In the genomic region with DNA sequence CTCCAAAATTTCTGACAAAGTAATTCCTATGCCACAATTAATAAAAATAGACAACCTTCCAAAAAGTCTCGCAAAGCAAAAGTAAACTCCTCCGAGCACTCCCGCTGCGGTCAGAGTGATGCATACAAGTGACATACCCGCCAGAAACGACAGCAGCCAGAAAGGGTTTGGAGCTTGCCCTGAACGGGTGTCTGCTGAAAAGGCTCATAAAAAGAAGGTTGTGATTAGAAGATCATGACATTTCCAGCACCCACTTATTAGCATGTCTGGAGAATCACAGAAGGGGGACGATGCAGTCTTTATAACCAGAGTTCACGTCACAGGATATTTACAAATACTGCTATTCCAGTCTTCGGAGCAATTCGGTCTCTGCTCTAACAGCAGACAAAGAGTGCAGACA, we compare ENCODE assay signal across 14 cellular contexts. TPM values are rescaled to one million over a fixed set of nuclear protein-coding genes. Genes with fewer than 3 reads are reported as not detected.
DNase-seq lines count a peak whose midpoint lies in the region; ATAC-seq and TF ChIP-seq lines count a peak whose summit lies in the region.
"Had no signal": no experiment of that assay in that cellular context is flagged by ENCODE, and none has a peak within 500 bp of the region (broad histone marks: within the 10 kb centered on the region; RNA-seq: fewer than 3 reads in every experiment).

No MANE protein-coding gene starts in this region.

- H3K27me3 ChIP-seq in heart right ventricle (no peaks in the 10 kb centered on the region), prostate gland (replicated peaks; ENCODE audit: insufficient read depth) (no peaks in the 10 kb centered on the region), WERI-Rb-1 (ENCODE audit: insufficient read depth, low read depth, severe bottlenecking) (no peaks in the 10 kb centered on the region)
- H3K27me3 ChIP-seq: transverse colon had no signal

- H3K4me3 ChIP-seq in heart right ventricle (peak overlapping the region in 7 of 10 donors; percentile 13 to 38 (median 30)), fibroblast of the aortic adventitia (ENCODE audit: low read depth, low read length) (peak overlapping the region; percentile 55), prostate gland (peak overlapping the region; percentile 15 to 17), WERI-Rb-1 (ENCODE audit: low read depth, low read length) (no peak overlapping the region)

- no peak for TF ChIP-seq CTCF in heart right ventricle (IDR thresholded peaks at IDR 0.05)
- TF ChIP-seq CTCF in fibroblast of the aortic adventitia (IDR thresholded peaks at IDR 0.05; ENCODE audit: insufficient read depth, low read length), result no peak
- TF ChIP-seq CTCF in prostate gland (IDR thresholded peaks at IDR 0.05), result no peak
- no peak for TF ChIP-seq CTCF in WERI-Rb-1 (IDR thresholded peaks at IDR 0.05; ENCODE audit: low read depth, low read length)

- no peak overlapping the region for H3K4me3 Mint-ChIP-seq in immature natural killer cell
- H3K4me3 Mint-ChIP-seq: activated CD4-positive, alpha-beta T cell treated with anti-CD3 and anti-CD28 coated beads, Interleukin-2, amount 10 ng/mL, durations not matched to agents 7 days and 5 days; activated T-helper 17 cell treated with anti-CD3 and anti-CD28 coated beads, Interleukin-2, amount 50 U/mL, for 72 hours had no signal

- H3K4me1 ChIP-seq in heart right ventricle (peaks cover 0 to 10% (median 0%) of the 10 kb centered on the region in 9 donors), prostate gland (replicated peaks) (no peaks in the 10 kb centered on the region)

- H3K27ac ChIP-seq in heart right ventricle (no peak overlapping the region), prostate gland (peak overlapping the region in 1 of 2 donors; percentile 34), WERI-Rb-1 (no peak overlapping the region)
- H3K27ac ChIP-seq: transverse colon had no signal

- intact Hi-C loops in heart right ventricle (cut with DNase I) (loop anchor here in 8 of 10 donors (5.0 to 10.0 kb wide), 6 partner anchors 70 to 230 kb away; no protein-coding TSS in a partner anchor), cardiac septum (cut with DNase I) (no loop called here), prostate gland (cut with DNase I) (loop anchor here (5.0 kb wide), 1 partner anchor 92 kb away; no protein-coding TSS in a partner anchor)

- no peaks in the 10 kb centered on the region for H3K9me3 ChIP-seq in heart right ventricle
- no peaks in the 10 kb centered on the region for H3K9me3 ChIP-seq in prostate gland
- H3K9me3 ChIP-seq in WERI-Rb-1 (ENCODE audit: severe bottlenecking), result no peaks in the 10 kb centered on the region
- H3K9me3 ChIP-seq: transverse colon had no signal

- TF ChIP-seq POLR2A in prostate gland (IDR thresholded peaks at IDR 0.05), result no peak

- 61 to 80% methylated on average over 11 of the region's 11 CpGs for WGBS in heart right ventricle, 2 donors
- WGBS in prostate gland, result 26% methylated on average over 11 of the region's 11 CpGs

- H3K27me3 Mint-ChIP-seq in immature natural killer cell (ENCODE audit: low read depth in 3 of 3), result peaks cover 0 to 2% (median 0%) of the 10 kb centered on the region in 3 donors
- H3K27me3 Mint-ChIP-seq: activated CD4-positive, alpha-beta T cell treated with anti-CD3 and anti-CD28 coated beads, Interleukin-2, amount 10 ng/mL, durations not matched to agents 7 days and 5 days had no signal

- ATAC-seq in heart right ventricle, result peak in 4 of 8 donors; percentile 11 to 57 (median 52)
- ATAC-seq: activated T-helper 17 cell treated with anti-CD3 and anti-CD28 coated beads, Interleukin-2, amount 50 U/mL, for 72 hours had no signal

- H3K9me3 Mint-ChIP-seq in immature natural killer cell, result no peaks in the 10 kb centered on the region
- H3K9me3 Mint-ChIP-seq: activated CD4-positive, alpha-beta T cell treated with anti-CD3 and anti-CD28 coated beads, Interleukin-2, amount 10 ng/mL, durations not matched to agents 7 days and 5 days; activated T-helper 17 cell treated with anti-CD3 and anti-CD28 coated beads, Interleukin-2, amount 50 U/mL, for 72 hours had no signal

- H3K4me1 Mint-ChIP-seq in immature natural killer cell, result no peaks in the 10 kb centered on the region
- H3K4me1 Mint-ChIP-seq: activated CD4-positive, alpha-beta T cell treated with anti-CD3 and anti-CD28 coated beads, Interleukin-2, amount 10 ng/mL, durations not matched to agents 7 days and 5 days; activated T-helper 17 cell treated with anti-CD3 and anti-CD28 coated beads, Interleukin-2, amount 50 U/mL, for 72 hours had no signal

- H3K36me3 ChIP-seq in heart right ventricle (no peaks in the 10 kb centered on the region), prostate gland (no peaks in the 10 kb centered on the region), WERI-Rb-1 (no peaks in the 10 kb centered on the region)
- H3K36me3 ChIP-seq: transverse colon had no signal

- DNase-seq in heart right ventricle (no peak), cardiac septum (ENCODE audit: low spot score) (no peak), fibroblast of the aortic adventitia (ENCODE audit: low read depth) (peak; percentile 47), prostate gland (ENCODE audit: low spot score) (no peak), WERI-Rb-1 (no peak), immature natural killer cell (no peak), HK-2 (ENCODE audit: unreplicated experiment) (no peak), NCI-H2081 (lab: John Stamatoyannopoulos, UW) (no peak)
- DNase-seq: ACHN; activated CD4-positive, alpha-beta T cell treated with anti-CD3 and anti-CD28 coated beads, Interleukin-2, amount 10 ng/mL, durations not matched to agents 7 days and 5 days; NCI-H1048; NCI-H510A; transverse colon had no signal

- no peaks in the 10 kb centered on the region for H3K36me3 Mint-ChIP-seq in immature natural killer cell

- H3K27ac Mint-ChIP-seq in immature natural killer cell, result no peak overlapping the region
- H3K27ac Mint-ChIP-seq: activated CD4-positive, alpha-beta T cell treated with anti-CD3 and anti-CD28 coated beads, Interleukin-2, amount 10 ng/mL, durations not matched to agents 7 days and 5 days; activated T-helper 17 cell treated with anti-CD3 and anti-CD28 coated beads, Interleukin-2, amount 50 U/mL, for 72 hours had no signal

RNA-seq across cellular contexts. Expression of a gene that starts 59.1 kb away (rescaled TPM):
- 10 to 100 TPM in 9 of 10 donors, 1 to 10 TPM in 1; 9.5 to 31.0 (median 17.7) TPM for total RNA-seq in heart right ventricle
- 1 to 10 TPM; 4.1 to 7.8 TPM for polyA plus RNA-seq in heart right ventricle
- total RNA-seq in cardiac septum, result 10.8 TPM
- 0.81 and 1.6 TPM in 2 replicates for total RNA-seq in fibroblast of the aortic adventitia (ENCODE audit: low replicate concordance)
- 10 to 100 TPM; 31.0 to 41.4 TPM for total RNA-seq in prostate gland
- polyA plus RNA-seq in immature natural killer cell, result 10 to 100 TPM in 1 of 3 donors, 1 to 10 TPM in 2; 1.3 to 16.1 (median 5.4) TPM
